9 cellular contexts compared by ENCODE assay signal in genomic region chr13:112110479-112110878, GRCh38. TPM values are rescaled to one million over a fixed set of nuclear protein-coding genes. Genes with fewer than 3 reads are reported as not detected.
"Had no signal": no experiment of that assay in that cellular context is flagged by ENCODE, and none has a peak within 500 bp of the region (broad histone marks: within the 10 kb centered on the region; RNA-seq: fewer than 3 reads in every experiment).

No MANE protein-coding gene starts in this region.

- ATAC-seq: GM12878 had no signal

- FAIRE-seq: G401.6, GM12878, GM12891, GM12892, GM18507, GM19239 had no signal

- DNase-seq: GDM1, GF-D8 had no signal

- H3K4me3 ChIP-seq: GM12878 had no signal

RNA-seq across cellular contexts. Expression of gene SOX1, which starts 43.5 kb away (rescaled TPM):
- total RNA-seq: G401, GM12878 had no signal
- polyA plus RNA-seq: GM12878 had no signal
